ENCODE assay signal across 8 cellular contexts in genomic region chr1:100948721-100949400, GRCh38. TPM values are rescaled to one million over a fixed set of nuclear protein-coding genes. Genes with fewer than 3 reads are reported as not detected.
DNase-seq lines count a peak whose midpoint lies in the region; ATAC-seq, FAIRE-seq and TF ChIP-seq lines count a peak whose summit lies in the region.
"Not testable (repeated sequence)": the region's sequence is repeated elsewhere in the genome, so short reads cannot be mapped to it uniquely, and the experiment has no call there.

No MANE protein-coding gene starts in this region.

- H3K27me3 Mint-ChIP-seq in CD4-positive, alpha-beta memory T cell; activated B cell treated with CpG ODN at 0.5 μM for 24 hours; activated T-helper 17 cell treated with anti-CD3 and anti-CD28 coated beads, Interleukin-2, amount 50 U/mL, for 72 hours; neural progenitor cell (ENCODE audit: insufficient read depth, low read depth): not testable (repeated sequence)

- FAIRE-seq in bronchial epithelial cell (lab: Jason Lieb, UNC); HepG2 (lab: Jason Lieb, UNC): not testable (repeated sequence)

- not testable (repeated sequence) for H3K9me3 ChIP-seq in CD4-positive, alpha-beta memory T cell (ENCODE audit: control insufficient read depth in 1 of 2, low read length in 2 of 2); HepG2 (ENCODE audit: low read length); neural progenitor cell (ENCODE audit: low read depth); thymus (ENCODE audit: control insufficient read depth)
- H3K9me3 ChIP-seq in KOPT-K1 (ENCODE audit: insufficient read depth, low read length, poor library complexity, severe bottlenecking) = peaks cover 41% of the 10 kb centered on the region

- in situ Hi-C loops in HepG2 (cut with HindIII; ENCODE audit: extremely low pct_ligation_motif_present, low pct_unique_long_range_greater_than_20kb) = not testable (repeated sequence)

- 82% methylated on average over 6 of the region's 6 CpGs for WGBS in HepG2 (ENCODE audit: low lambda C conversion rate)
- WGBS in thymus = 42% methylated on average over 6 of the region's 6 CpGs

- H3K27ac Mint-ChIP-seq in CD4-positive, alpha-beta memory T cell = peak overlapping the region; percentile 74 to 93 (median 89)
- H3K27ac Mint-ChIP-seq in activated B cell treated with CpG ODN at 0.5 μM for 24 hours = peak overlapping the region; percentile 83
- peak overlapping the region; percentile 53 for H3K27ac Mint-ChIP-seq in activated T-helper 17 cell treated with anti-CD3 and anti-CD28 coated beads, Interleukin-2, amount 50 U/mL, for 72 hours
- not testable (repeated sequence) for H3K27ac Mint-ChIP-seq in neural progenitor cell

- peaks cover 34% of the 10 kb centered on the region for H3F3A ChIP-seq in neural progenitor cell (ENCODE audit: low read depth)

- peak overlapping the region; percentile 48 to 86 (median 68) for H3K4me3 Mint-ChIP-seq in CD4-positive, alpha-beta memory T cell
- H3K4me3 Mint-ChIP-seq in activated B cell treated with CpG ODN at 0.5 μM for 24 hours = peak overlapping the region; percentile 35
- peak overlapping the region; percentile 32 for H3K4me3 Mint-ChIP-seq in activated T-helper 17 cell treated with anti-CD3 and anti-CD28 coated beads, Interleukin-2, amount 50 U/mL, for 72 hours
- H3K4me3 Mint-ChIP-seq in neural progenitor cell = not testable (repeated sequence)

- not testable (repeated sequence) for TF ChIP-seq CTCF in activated B cell treated with CpG ODN at 0.5 μM for 24 hours (IDR thresholded peaks at IDR 0.05); bronchial epithelial cell (IDR thresholded peaks at IDR 0.05; ENCODE audit: insufficient read depth, low read length, severe bottlenecking); HepG2 (CRISPR knock-in tag; IDR thresholded peaks at IDR 0.05); neural progenitor cell (IDR thresholded peaks at IDR 0.05)

- H3K36me3 ChIP-seq in CD4-positive, alpha-beta memory T cell (ENCODE audit: insufficient read depth, low read length); bronchial epithelial cell (ENCODE audit: control insufficient read depth, insufficient read depth, low read length); neural progenitor cell; thymus (ENCODE audit: control insufficient read depth, insufficient read depth): not testable (repeated sequence)
- H3K36me3 ChIP-seq in KOPT-K1 (ENCODE audit: insufficient read depth, low read length) = peaks cover 62% of the 10 kb centered on the region
- H3K36me3 ChIP-seq in HepG2 (replicated peaks in 1 of 2; ENCODE audit: control insufficient read depth in 1 of 2, insufficient read depth in 2 of 2, low read length in 2 of 2) = peaks cover 6 to 30% of the 10 kb centered on the region in 2 experiments; a peak in 4 of 5 replicates

- CTCF ChIA-PET in CD4-positive, alpha-beta memory T cell (lab: Charles Lee; ENCODE audit: partially characterized antibody) = interaction anchor here (1.0 to 2.5 kb wide), 16 partner anchors 8 to 361 kb away, joined by 3 to 16 read pairs (median 5); partner anchors contain the start of gene S1PR1
- CTCF ChIA-PET in activated B cell treated with CpG ODN at 0.5 μM for 24 hours (lab: Charles Lee) = interaction anchor here (0.7 to 2.4 kb wide), 4 partner anchors 25 to 340 kb away, joined by 3 to 8 read pairs (median 4); no protein-coding TSS in a partner anchor
- CTCF ChIA-PET in HepG2 (lab: Yijun Ruan, JAX; ENCODE audit: low intra/inter-chr PET ratio, low total read pairs) = not testable (repeated sequence)

- H3K27ac ChIP-seq in CD4-positive, alpha-beta memory T cell (ENCODE audit: low read depth, low read length) = peak overlapping the region; percentile 26
- peak overlapping the region; percentile 78 for H3K27ac ChIP-seq in KOPT-K1 (ENCODE audit: low read depth, low read length, poor library complexity, severe bottlenecking)
- peak overlapping the region; percentile 61 for H3K27ac ChIP-seq in HepG2 (ENCODE audit: extremely low read length, insufficient read depth, low read length)
- H3K27ac ChIP-seq in neural progenitor cell = not testable (repeated sequence)
- H3K27ac ChIP-seq in thymus (ENCODE audit: low read depth) = peak overlapping the region; percentile 77

- H3K9ac ChIP-seq in HepG2 (ENCODE audit: insufficient read depth, low read depth, low read length); neural progenitor cell: not testable (repeated sequence)

- peak overlapping the region; percentile 31 to 33 for H3K4me3 ChIP-seq in CD4-positive, alpha-beta memory T cell (ENCODE audit: low read length in 2 of 2)
- not testable (repeated sequence) for H3K4me3 ChIP-seq in bronchial epithelial cell (ENCODE audit: low read depth, low read length); thymus (ENCODE audit: low read length)
- peak overlapping the region in 1 of 3 experiments; percentile 47; a peak in 1 of 6 replicates for H3K4me3 ChIP-seq in HepG2 (replicated peaks in 1 of 3; ENCODE audit: insufficient read depth in 1 of 3, low read depth in 2 of 3, low read length in 3 of 3)
- H3K4me3 ChIP-seq in neural progenitor cell = peak overlapping the region; percentile 16

- intact Hi-C loops in CD4-positive, alpha-beta memory T cell (cut with micrococcal nuclease) = loop anchor here (1.0 to 5.0 kb wide), 5 partner anchors 22 to 289 kb away; partner anchors contain the start of genes DPH5 and SLC30A7
- intact Hi-C loops in activated B cell treated with CpG ODN at 0.5 μM for 24 hours (cut with micrococcal nuclease) = not testable (repeated sequence)
- intact Hi-C loops in HepG2 (cut with micrococcal nuclease; ENCODE audit: unreplicated experiment) = loop anchor here (2.0 to 5.0 kb wide), 2 partner anchors 56 to 188 kb away; no protein-coding TSS in a partner anchor

- TF ChIP-seq RAD21 in HepG2 (CRISPR knock-in tag; IDR thresholded peaks at IDR 0.05) = not testable (repeated sequence)

- H3K4me2 ChIP-seq in HepG2 (ENCODE audit: low read depth, low read length) = peak overlapping the region; percentile 64
- peak overlapping the region; percentile 71 for H3K4me2 ChIP-seq in neural progenitor cell

- ATAC-seq in activated B cell treated with CpG ODN at 0.5 μM for 24 hours (ENCODE audit: low read depth); activated T-helper 17 cell treated with anti-CD3 and anti-CD28 coated beads, Interleukin-2, amount 50 U/mL, for 72 hours (replicated peaks); HepG2: not testable (repeated sequence)

- not testable (repeated sequence) for TF ChIP-seq POLR2A in HepG2 (IDR thresholded peaks at IDR 0.05; ENCODE audit: insufficient read depth in 1 of 2, low read depth in 2 of 2, low read length in 2 of 2)

- TF ChIP-seq EP300 in HepG2 (IDR thresholded peaks at IDR 0.05; ENCODE audit: low read depth in 2 of 2, low read length in 2 of 2); HepG2 (CRISPR knock-in tag; IDR thresholded peaks at IDR 0.05; ENCODE audit: borderline replicate concordance): not testable (repeated sequence)

- DNase-seq in CD4-positive, alpha-beta memory T cell = peak in 1 of 5 donors; percentile 12
- DNase-seq in activated B cell treated with CpG ODN at 0.5 μM for 24 hours; HepG2 (ENCODE audit: low spot score); neural progenitor cell (ENCODE audit: low spot score): not testable (repeated sequence)
- peak; percentile 50 for DNase-seq in bronchial epithelial cell (ENCODE audit: low read depth)

- not testable (repeated sequence) for H4K20me1 ChIP-seq in HepG2 (ENCODE audit: insufficient read depth, low read length); neural progenitor cell (ENCODE audit: low read depth)

- not testable (repeated sequence) for H3K79me2 ChIP-seq in HepG2 (ENCODE audit: insufficient read depth, low read length)
- peaks cover 22% of the 10 kb centered on the region for H3K79me2 ChIP-seq in neural progenitor cell (ENCODE audit: low read depth)

- H3K36me3 Mint-ChIP-seq in CD4-positive, alpha-beta memory T cell = peaks cover 89 to 90% of the 10 kb centered on the region in 2 donors
- H3K36me3 Mint-ChIP-seq in activated B cell treated with CpG ODN at 0.5 μM for 24 hours (ENCODE audit: low read depth) (peaks cover 65% of the 10 kb centered on the region), neural progenitor cell (peaks cover 55% of the 10 kb centered on the region)
- peaks cover 97% of the 10 kb centered on the region for H3K36me3 Mint-ChIP-seq in activated T-helper 17 cell treated with anti-CD3 and anti-CD28 coated beads, Interleukin-2, amount 50 U/mL, for 72 hours (ENCODE audit: low read depth)

- peaks cover 2 to 88% (median 82%) of the 10 kb centered on the region in 8 donors for H3K9me3 Mint-ChIP-seq in CD4-positive, alpha-beta memory T cell
- H3K9me3 Mint-ChIP-seq in activated B cell treated with CpG ODN at 0.5 μM for 24 hours (peaks cover 22% of the 10 kb centered on the region), neural progenitor cell (peaks cover 30% of the 10 kb centered on the region)
- peaks cover 21% of the 10 kb centered on the region for H3K9me3 Mint-ChIP-seq in activated T-helper 17 cell treated with anti-CD3 and anti-CD28 coated beads, Interleukin-2, amount 50 U/mL, for 72 hours

- H3K4me1 Mint-ChIP-seq in CD4-positive, alpha-beta memory T cell = peaks cover 40 to 77% (median 57%) of the 10 kb centered on the region in 4 donors
- H3K4me1 Mint-ChIP-seq in activated B cell treated with CpG ODN at 0.5 μM for 24 hours = peaks cover 67% of the 10 kb centered on the region
- H3K4me1 Mint-ChIP-seq in activated T-helper 17 cell treated with anti-CD3 and anti-CD28 coated beads, Interleukin-2, amount 50 U/mL, for 72 hours = peaks cover 38% of the 10 kb centered on the region
- H3K4me1 Mint-ChIP-seq in neural progenitor cell = peaks cover 27% of the 10 kb centered on the region

- BruUV-seq in HepG2 (replicated peaks; lab: Mats Ljungman, UMichigan) = not testable (repeated sequence)

- not testable (repeated sequence) for H2AFZ ChIP-seq in HepG2 (ENCODE audit: low read length)
- peak overlapping the region; percentile 69 for H2AFZ ChIP-seq in neural progenitor cell (replicated peaks)

- H3K27me3 ChIP-seq in CD4-positive, alpha-beta memory T cell (ENCODE audit: insufficient read depth, low read length); bronchial epithelial cell (ENCODE audit: control insufficient read depth, insufficient read depth, low read length); HepG2 (ENCODE audit: control insufficient read depth in 1 of 2, insufficient read depth in 2 of 2, low read length in 2 of 2); neural progenitor cell; thymus (ENCODE audit: control insufficient read depth, insufficient read depth): not testable (repeated sequence)

- POLR2A ChIA-PET in CD4-positive, alpha-beta memory T cell (lab: Charles Lee; ENCODE audit: partially characterized antibody) = interaction anchor here (0.6 to 9.2 kb wide), 28 partner anchors 9 to 360 kb away, joined by 3 to 99 read pairs (median 6); partner anchors contain the start of genes S1PR1 and SLC30A7
- POLR2A ChIA-PET in activated B cell treated with CpG ODN at 0.5 μM for 24 hours (lab: Charles Lee) (interaction anchor here (1.5 to 2.1 kb wide), 2 partner anchors 230 to 287 kb away, joined by 4 to 9 read pairs; no protein-coding TSS in a partner anchor), HepG2 (lab: Yijun Ruan, JAX) (interaction anchor here (1.1 to 1.2 kb wide), 2 partner anchors 54 to 76 kb away, joined by 3 read pairs; partner anchors contain the start of gene EXTL2)

- H3K4me1 ChIP-seq in CD4-positive, alpha-beta memory T cell (ENCODE audit: insufficient read depth, low read length) = peaks cover 35% of the 10 kb centered on the region
- peaks cover 19% of the 10 kb centered on the region for H3K4me1 ChIP-seq in HepG2 (ENCODE audit: insufficient read depth, low read length)
- peaks cover 30% of the 10 kb centered on the region for H3K4me1 ChIP-seq in neural progenitor cell
- not testable (repeated sequence) for H3K4me1 ChIP-seq in thymus (ENCODE audit: control insufficient read depth, insufficient read depth, low read length)

RNA-seq across cellular contexts. Expression of gene SLC30A7, which starts 53.0 kb away (rescaled TPM):
- total RNA-seq in CD4-positive, alpha-beta memory T cell = 10 to 100 TPM; 54.9 TPM
- polyA plus RNA-seq in CD4-positive, alpha-beta memory T cell = 10 to 100 TPM; 11.3 to 14.5 TPM
- total RNA-seq in activated B cell treated with CpG ODN at 0.5 μM for 24 hours (21.1 and 25.7 TPM in 2 replicates), bronchial epithelial cell (20.0 and 31.3 TPM in 2 replicates), HepG2 (2016; rRNA removed; fragmentation: Illumina TruSeq; extraction: Trizol) (27.4 and 40.8 TPM in 2 replicates), neural progenitor cell (ENCODE audit: low replicate concordance) (14.8 and 22.2 TPM in 2 replicates)
- total RNA-seq in activated T-helper 17 cell treated with anti-CD3 and anti-CD28 coated beads, Interleukin-2, amount 50 U/mL, for 72 hours = 10 to 100 TPM; 39.1 to 51.6 TPM
- 13.4 and 16.0 TPM in 2 replicates for total RNA-seq in HepG2 (2016; cell fraction: cytosol; rRNA removed; fragmentation: Illumina TruSeq; extraction: Trizol; ENCODE audit: low read depth)
- total RNA-seq in HepG2 (2016; cell fraction: insoluble cytoplasmic fraction; rRNA removed; fragmentation: Illumina TruSeq; extraction: Trizol) = 25.9 and 40.2 TPM in 2 replicates
- total RNA-seq in HepG2 (2016; cell fraction: membrane; rRNA removed; fragmentation: Illumina TruSeq; extraction: Trizol) = 8.9 and 10.3 TPM in 2 replicates
- total RNA-seq in HepG2 (2016; cell fraction: nucleus; rRNA removed; fragmentation: Illumina TruSeq; extraction: Trizol) = 46.2 and 56.7 TPM in 2 replicates
- polyA plus RNA-seq in HepG2 (2011; rRNA removed) (8.3 and 8.9 TPM in 2 replicates), thymus (9.8 TPM)
- 3.4 and 6.7 TPM in 2 replicates for polyA plus RNA-seq in HepG2 (2011; cell fraction: cytosol; rRNA removed)
- 6.1 and 9.3 TPM in 2 replicates for polyA plus RNA-seq in HepG2 (2011; cell fraction: nucleus; rRNA removed)
- 6.4 and 6.7 TPM in 2 replicates for polyA plus RNA-seq in HepG2 (2012)
- 0.55 and 0.59 TPM in 2 replicates for polyA plus RNA-seq in HepG2 (2016; cell fraction: cytosol; fragmentation: Illumina TruSeq; extraction: Trizol; ENCODE audit: low read depth)
- polyA plus RNA-seq in HepG2 (2016; cell fraction: insoluble cytoplasmic fraction; fragmentation: Illumina TruSeq; extraction: Trizol; ENCODE audit: low read depth) = 8.2 and 8.3 TPM in 2 replicates
- 1.1 and 1.5 TPM in 2 replicates for polyA plus RNA-seq in HepG2 (2016; cell fraction: membrane; fragmentation: Illumina TruSeq; extraction: Trizol; ENCODE audit: low read depth)
- polyA plus RNA-seq in HepG2 (2016; cell fraction: nucleus; fragmentation: Illumina TruSeq; extraction: Trizol; ENCODE audit: insufficient read depth, low read depth) = 22.6 and 23.4 TPM in 2 replicates
- polyA minus RNA-seq in HepG2 (2011; rRNA and poly(A)+ RNA removed; ENCODE audit: low replicate concordance) = 19.9 and 29.7 TPM in 2 replicates
- polyA minus RNA-seq in HepG2 (2011; cell fraction: cytosol; rRNA and poly(A)+ RNA removed) = 16.4 and 22.7 TPM in 2 replicates
- 19.2 and 20.5 TPM in 2 replicates for polyA minus RNA-seq in HepG2 (2011; cell fraction: nucleus; rRNA and poly(A)+ RNA removed)

RNA-seq across cellular contexts. Expression of gene EXTL2, which starts 54.2 kb away (rescaled TPM):
- total RNA-seq in CD4-positive, alpha-beta memory T cell = 1 to 10 TPM; 2.5 to 4.2 TPM
- polyA plus RNA-seq in CD4-positive, alpha-beta memory T cell = 1 to 10 TPM; 1.5 to 2.6 TPM
- total RNA-seq in activated B cell treated with CpG ODN at 0.5 μM for 24 hours (3.7 and 4.8 TPM in 2 replicates), bronchial epithelial cell (1.3 and 2.6 TPM in 2 replicates), HepG2 (2016; rRNA removed; fragmentation: Illumina TruSeq; extraction: Trizol) (18.8 and 23.5 TPM in 2 replicates), neural progenitor cell (ENCODE audit: low replicate concordance) (60.6 and 73.3 TPM in 2 replicates)
- total RNA-seq in activated T-helper 17 cell treated with anti-CD3 and anti-CD28 coated beads, Interleukin-2, amount 50 U/mL, for 72 hours = 1 to 10 TPM; 5.9 to 6.0 TPM
- total RNA-seq in HepG2 (2016; cell fraction: cytosol; rRNA removed; fragmentation: Illumina TruSeq; extraction: Trizol; ENCODE audit: low read depth) = 2.2 and 2.6 TPM in 2 replicates
- 18.7 and 25.4 TPM in 2 replicates for total RNA-seq in HepG2 (2016; cell fraction: insoluble cytoplasmic fraction; rRNA removed; fragmentation: Illumina TruSeq; extraction: Trizol)
- total RNA-seq in HepG2 (2016; cell fraction: membrane; rRNA removed; fragmentation: Illumina TruSeq; extraction: Trizol) = 10.3 and 10.4 TPM in 2 replicates
- total RNA-seq in HepG2 (2016; cell fraction: nucleus; rRNA removed; fragmentation: Illumina TruSeq; extraction: Trizol) = 33.3 and 34.8 TPM in 2 replicates
- polyA plus RNA-seq in HepG2 (2011; rRNA removed) (16.0 and 22.0 TPM in 2 replicates), thymus (12.1 TPM)
- polyA plus RNA-seq in HepG2 (2011; cell fraction: cytosol; rRNA removed) = 6.5 and 12.0 TPM in 2 replicates
- 13.3 and 16.1 TPM in 2 replicates for polyA plus RNA-seq in HepG2 (2011; cell fraction: nucleus; rRNA removed)
- polyA plus RNA-seq in HepG2 (2012) = 12.7 and 13.2 TPM in 2 replicates
- polyA plus RNA-seq in HepG2 (2016; cell fraction: cytosol; fragmentation: Illumina TruSeq; extraction: Trizol; ENCODE audit: low read depth) = 2.0 and 2.8 TPM in 2 replicates
- polyA plus RNA-seq in HepG2 (2016; cell fraction: insoluble cytoplasmic fraction; fragmentation: Illumina TruSeq; extraction: Trizol; ENCODE audit: low read depth) = 12.7 and 16.6 TPM in 2 replicates
- 6.5 and 6.9 TPM in 2 replicates for polyA plus RNA-seq in HepG2 (2016; cell fraction: membrane; fragmentation: Illumina TruSeq; extraction: Trizol; ENCODE audit: low read depth)
- 37.2 and 44.6 TPM in 2 replicates for polyA plus RNA-seq in HepG2 (2016; cell fraction: nucleus; fragmentation: Illumina TruSeq; extraction: Trizol; ENCODE audit: insufficient read depth, low read depth)
- 5.6 TPM in 2 replicates for polyA minus RNA-seq in HepG2 (2011; rRNA and poly(A)+ RNA removed; ENCODE audit: low replicate concordance)
- 7.3 and 9.6 TPM in 2 replicates for polyA minus RNA-seq in HepG2 (2011; cell fraction: cytosol; rRNA and poly(A)+ RNA removed)
- 39.4 and 47.2 TPM in 2 replicates for polyA minus RNA-seq in HepG2 (2011; cell fraction: nucleus; rRNA and poly(A)+ RNA removed)
